In the genomic region with DNA sequence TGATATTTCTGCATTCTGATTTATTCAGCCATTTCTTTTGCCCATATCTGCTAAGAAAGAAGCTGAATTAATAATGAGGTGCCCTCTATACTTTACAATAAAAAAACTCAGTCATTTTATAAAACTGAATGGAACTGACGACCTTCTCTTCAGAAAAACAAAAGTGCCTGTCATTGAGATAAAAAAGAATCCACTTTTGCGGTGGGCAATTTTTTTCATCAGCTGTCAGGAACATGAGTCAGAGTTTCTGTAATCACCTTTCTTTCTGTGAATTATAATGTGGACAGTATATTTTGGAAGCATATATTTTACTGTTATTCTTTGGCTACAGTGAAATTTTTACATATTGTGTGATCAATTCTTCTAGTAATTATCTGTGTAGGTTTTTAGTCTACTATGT, we compare ENCODE assay signal across 1 cellular context.
A peak's percentile ranks its signal among the peaks of the same experiment; 100 is the strongest.
TF ChIP-seq lines count a peak whose summit lies in the region.

No MANE protein-coding gene starts in this region.

TF ChIP-seq in K562, 482 proteins besides CTCF, POLR2A, EP300 and RAD21:
- TF ChIP-seq RUNX1 (IDR thresholded peaks at IDR 0.05; ENCODE audit: low read depth) (no peak), MAFG (tag; conservative IDR thresholded peaks at IDR 0.05) (0 out of 2 replicates have a peak, but pooled peaks have one; percentile 12), FOSL1 (tag; conservative IDR thresholded peaks at IDR 0.05) (peak; percentile 36; the same call in 1 of the 2 replicates)
